16 cellular contexts compared by ENCODE assay signal in genomic region chr6:144497650-144498049, GRCh38.
"Had no signal": no experiment of that assay in that cellular context is flagged by ENCODE, and none has a peak within 500 bp of the region (broad histone marks: within the 10 kb centered on the region; RNA-seq: fewer than 3 reads in every experiment).

No MANE protein-coding gene starts in this region.

- DNase-seq: activated CD4-positive, alpha-beta T cell treated with anti-CD3 and anti-CD28 coated beads, Interleukin-2, amount 10 ng/mL, durations not matched to agents 24 days and 14 days; activated naive CD4-positive, alpha-beta T cell; amygdala; brain microvascular endothelial cell; erythroblast; glutamatergic neuron; naive thymus-derived CD4-positive, alpha-beta T cell; nucleus accumbens; SJCRH30; stimulated activated CD4-positive, alpha-beta T cell treated with anti-CD3 and anti-CD28 coated beads, Interleukin-2, amount 100 ng/mL, for 24 hours; stimulated activated naive CD4-positive, alpha-beta T cell; substantia nigra; trophoblast cell; WERI-Rb-1 had no signal

- H3K4me3 Mint-ChIP-seq: activated CD4-positive, alpha-beta T cell treated with anti-CD3 and anti-CD28 coated beads, Interleukin-2, amount 10 ng/mL, durations not matched to agents 24 days and 14 days; dendritic cell treated with granulocyte-macrophage colony-stimulating factor and Interleukin-4, amounts not matched to agents 40 ng/mL and 50 ng/mL, for 4 days; naive thymus-derived CD4-positive, alpha-beta T cell had no signal

- H3K27ac Mint-ChIP-seq: activated CD4-positive, alpha-beta T cell treated with anti-CD3 and anti-CD28 coated beads, Interleukin-2, amount 10 ng/mL, durations not matched to agents 24 days and 14 days; dendritic cell treated with granulocyte-macrophage colony-stimulating factor and Interleukin-4, amounts not matched to agents 40 ng/mL and 50 ng/mL, for 4 days had no signal

- H3K9me3 Mint-ChIP-seq: dendritic cell treated with granulocyte-macrophage colony-stimulating factor and Interleukin-4, amounts not matched to agents 40 ng/mL and 50 ng/mL, for 4 days had no signal

- ATAC-seq: naive thymus-derived CD4-positive, alpha-beta T cell; sciatic nerve had no signal

- H3K27me3 Mint-ChIP-seq: activated CD4-positive, alpha-beta T cell treated with anti-CD3 and anti-CD28 coated beads, Interleukin-2, amount 10 ng/mL, durations not matched to agents 24 days and 14 days; dendritic cell treated with granulocyte-macrophage colony-stimulating factor and Interleukin-4, amounts not matched to agents 40 ng/mL and 50 ng/mL, for 4 days; naive thymus-derived CD4-positive, alpha-beta T cell had no signal
